ENCODE assay signal across 26 cellular contexts in the genomic region with DNA sequence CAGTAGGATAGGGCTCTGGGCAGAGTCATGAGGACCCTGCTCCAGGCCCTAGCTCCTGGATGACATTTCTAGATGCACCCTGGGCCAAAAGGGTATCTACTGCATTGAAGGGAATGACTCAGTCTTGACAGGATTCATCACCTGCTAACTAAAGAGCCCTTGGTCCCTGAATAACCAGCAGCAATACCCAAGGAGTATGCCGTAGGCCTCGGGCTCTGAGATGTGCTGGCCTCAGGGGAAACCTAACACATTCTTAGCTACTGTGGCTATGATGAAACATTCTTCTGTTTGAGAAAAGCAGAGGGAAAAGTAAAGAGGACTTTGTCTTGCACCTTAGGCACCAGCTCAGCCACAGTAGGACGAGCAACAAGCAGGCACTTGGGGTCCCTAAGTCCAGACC.
"Had no signal": no experiment of that assay in that cellular context is flagged by ENCODE, and none has a peak within 500 bp of the region (broad histone marks: within the 10 kb centered on the region; RNA-seq: fewer than 3 reads in every experiment).

No MANE protein-coding gene starts in this region.

- H3K9me3 ChIP-seq: colonic mucosa, gastrocnemius medialis had no signal

- H3K27ac ChIP-seq: colonic mucosa, epithelial cell of prostate, esophagus squamous epithelium, gastrocnemius medialis, heart right ventricle, left lung, lower lobe of right lung had no signal

- H3K4me3 ChIP-seq: colonic mucosa, esophagus squamous epithelium, gastrocnemius medialis, heart right ventricle, left lung, lower lobe of right lung had no signal

- FAIRE-seq: endometrium, islet of Langerhans, keratinocyte had no signal

- ATAC-seq: effector memory CD8-positive, alpha-beta T cell; esophagus mucosa; gastrocnemius medialis; heart right ventricle; left cardiac atrium; left lung; left ventricle myocardium superior; lower lobe of right lung had no signal

- H3K36me3 ChIP-seq: colonic mucosa, esophagus squamous epithelium, gastrocnemius medialis, heart right ventricle, left lung, lower lobe of right lung had no signal

- H3K27me3 ChIP-seq: colonic mucosa, esophagus squamous epithelium, gastrocnemius medialis, heart right ventricle, left lung had no signal

- H3K4me1 ChIP-seq: colonic mucosa, esophagus squamous epithelium, gastrocnemius medialis, heart right ventricle, left lung, lower lobe of right lung had no signal

- DNase-seq: cerebellar nuclear complex; colonic mucosa; cortex of kidney; effector CD8-positive, alpha-beta T cell; effector memory CD8-positive, alpha-beta T cell; endodermal cell; erythroblast; esophagus squamous epithelium; foreskin fibroblast; foreskin melanocyte; gastrocnemius medialis; glutamatergic neuron; head of caudate nucleus; heart right ventricle; hippocampal formation; left cardiac atrium; left lung; left ventricle myocardium superior; lower lobe of right lung; mesendoderm; midbrain had no signal
